In genomic region chr6:39791850-39792500, GRCh38 we compare ENCODE assay signal across 8 cellular contexts. TPM values are rescaled to one million over a fixed set of nuclear protein-coding genes. Genes with fewer than 3 reads are reported as not detected.
DNase-seq lines count a peak whose midpoint lies in the region; ATAC-seq and TF ChIP-seq lines count a peak whose summit lies in the region.

DAAM2 (plus strand) TSS chr6:39792376; CDS start chr6:39856303, 63,927 bp downstream.

- H3K4me3 Mint-ChIP-seq in activated T-helper 1 cell treated with anti-CD3 and anti-CD28 coated beads, Interleukin-12 subunit alpha, Interleukin-12 subunit beta, Interleukin-2, Interleukin-4 antibody, amounts not matched to agents 30 ng/mL and 10 ng/mL and 1 ng/mL, durations not matched to agents 14 hours and 24 hours and 36 hours, result no peak within 1 kb of the TSS
- no peak within 1 kb of the TSS for H3K4me3 Mint-ChIP-seq in natural killer cell

- no peaks in the 10 kb centered on the region for H3K9me3 ChIP-seq in right lobe of liver

- intact Hi-C loops in right lobe of liver (cut with DNase I), result no loop called here
- intact Hi-C loops in activated T-helper 1 cell treated with anti-CD3 and anti-CD28 coated beads, Interleukin-12 subunit alpha, Interleukin-12 subunit beta, Interleukin-2, Interleukin-4 antibody, amounts not matched to agents 30 ng/mL and 10 ng/mL and 1 ng/mL, durations not matched to agents 14 hours and 24 hours and 36 hours (cut with micrococcal nuclease), result no loop called here
- intact Hi-C loops in natural killer cell (cut with micrococcal nuclease), result no loop called here

- no peaks in the 10 kb centered on the region for H3K27me3 ChIP-seq in right lobe of liver

- peaks cover 0 to 5% (median 2%) of the 10 kb centered on the region in 4 donors for H3K4me1 ChIP-seq in right lobe of liver

- no peak within 1 kb of the TSS for H3K27ac Mint-ChIP-seq in activated T-helper 1 cell treated with anti-CD3 and anti-CD28 coated beads, Interleukin-12 subunit alpha, Interleukin-12 subunit beta, Interleukin-2, Interleukin-4 antibody, amounts not matched to agents 30 ng/mL and 10 ng/mL and 1 ng/mL, durations not matched to agents 14 hours and 24 hours and 36 hours
- H3K27ac Mint-ChIP-seq in natural killer cell, result no peak within 1 kb of the TSS

- no peaks in the 10 kb centered on the region for H3K4me1 Mint-ChIP-seq in activated T-helper 1 cell treated with anti-CD3 and anti-CD28 coated beads, Interleukin-12 subunit alpha, Interleukin-12 subunit beta, Interleukin-2, Interleukin-4 antibody, amounts not matched to agents 30 ng/mL and 10 ng/mL and 1 ng/mL, durations not matched to agents 14 hours and 24 hours and 36 hours (ENCODE audit: low read depth)
- no peaks in the 10 kb centered on the region for H3K4me1 Mint-ChIP-seq in natural killer cell

- peak; percentile 51 for TF ChIP-seq POLR2A in right lobe of liver (IDR thresholded peaks at IDR 0.05)

- TF ChIP-seq CTCF in right lobe of liver (IDR thresholded peaks at IDR 0.05) (peak in 3 of 4 donors; percentile 17 to 36 (median 18)), natural killer cell (IDR thresholded peaks at IDR 0.05) (no peak)

- peak; percentile 83 to 88 (median 85) for ATAC-seq in right lobe of liver
- no peak for ATAC-seq in GM21723 (IDR thresholded peaks at IDR 0.05; ENCODE audit: unreplicated experiment)
- ATAC-seq in natural killer cell, result no peak

- peak within 1 kb of the TSS in 2 of 3 donors; percentile 13 to 33 for H3K27ac ChIP-seq in right lobe of liver

- H3K27me3 Mint-ChIP-seq in activated T-helper 1 cell treated with anti-CD3 and anti-CD28 coated beads, Interleukin-12 subunit alpha, Interleukin-12 subunit beta, Interleukin-2, Interleukin-4 antibody, amounts not matched to agents 30 ng/mL and 10 ng/mL and 1 ng/mL, durations not matched to agents 14 hours and 24 hours and 36 hours (ENCODE audit: insufficient read depth), result peaks cover 46% of the 10 kb centered on the region
- H3K27me3 Mint-ChIP-seq in natural killer cell (ENCODE audit: low read depth in 2 of 2), result peaks cover 44 to 80% of the 10 kb centered on the region in 2 donors

- peak; percentile 5 for DNase-seq in stimulated activated CD4-positive, alpha-beta T cell treated with anti-CD3 and anti-CD28 coated beads, Interleukin-15, amount 100 ng/mL, for 24 hours
- no peak for DNase-seq in stimulated activated CD4-positive, alpha-beta T cell treated with anti-CD3 and anti-CD28 coated beads, Interleukin-4, amount 100 ng/mL, for 1 hour
- DNase-seq in dermis blood vessel endothelial cell, result peak; percentile 22
- peak; percentile 48 to 67 (median 65) for DNase-seq in right lobe of liver
- DNase-seq in superior temporal gyrus (ENCODE audit: extremely low spot score), result peak; percentile 65
- no peak for DNase-seq in activated T-helper 1 cell treated with anti-CD3 and anti-CD28 coated beads, Interleukin-12 subunit alpha, Interleukin-12 subunit beta, Interleukin-2, Interleukin-4 antibody, amounts not matched to agents 30 ng/mL and 10 ng/mL and 1 ng/mL, durations not matched to agents 14 hours and 24 hours and 36 hours (ENCODE audit: low spot score)
- DNase-seq in natural killer cell, result no peak

- H3K36me3 ChIP-seq in right lobe of liver, result no peaks in the 10 kb centered on the region

- 15% methylated on average over 18 of the region's 51 CpGs for WGBS in right lobe of liver (ENCODE audit: insufficient coverage, low coverage, low lambda C conversion rate, missing lambda C conversion rate)

- no peaks in the 10 kb centered on the region for H3K36me3 Mint-ChIP-seq in activated T-helper 1 cell treated with anti-CD3 and anti-CD28 coated beads, Interleukin-12 subunit alpha, Interleukin-12 subunit beta, Interleukin-2, Interleukin-4 antibody, amounts not matched to agents 30 ng/mL and 10 ng/mL and 1 ng/mL, durations not matched to agents 14 hours and 24 hours and 36 hours (ENCODE audit: low read depth)
- H3K36me3 Mint-ChIP-seq in natural killer cell, result no peaks in the 10 kb centered on the region

- no peaks in the 10 kb centered on the region for H3K9me3 Mint-ChIP-seq in activated T-helper 1 cell treated with anti-CD3 and anti-CD28 coated beads, Interleukin-12 subunit alpha, Interleukin-12 subunit beta, Interleukin-2, Interleukin-4 antibody, amounts not matched to agents 30 ng/mL and 10 ng/mL and 1 ng/mL, durations not matched to agents 14 hours and 24 hours and 36 hours
- H3K9me3 Mint-ChIP-seq in natural killer cell, result no peaks in the 10 kb centered on the region

- peak within 1 kb of the TSS; percentile 49 to 61 (median 53) for H3K4me3 ChIP-seq in right lobe of liver

RNA-seq across cellular contexts. Expression of gene DAAM2, which starts in this region (rescaled TPM):
- 0.14 and 0.34 TPM in 2 replicates for total RNA-seq in dermis blood vessel endothelial cell
- 1 to 10 TPM; 1.6 to 9.8 (median 4.7) TPM for total RNA-seq in right lobe of liver
- not detected in 2 replicates for total RNA-seq in activated T-helper 1 cell treated with anti-CD3 and anti-CD28 coated beads, Interleukin-12 subunit alpha, Interleukin-12 subunit beta, Interleukin-2, Interleukin-4 antibody, amounts not matched to agents 30 ng/mL and 10 ng/mL and 1 ng/mL, durations not matched to agents 14 hours and 24 hours and 36 hours
- total RNA-seq in natural killer cell, result not detected

Comparison
In these comparisons a context has a peak if more than half of its experiments do, and no peak if none do; other contexts are left out.
1. DNase-seq: peak in stimulated activated CD4-positive, alpha-beta T cell treated with anti-CD3 and anti-CD28 coated beads, Interleukin-15, amount 100 ng/mL, for 24 hours (single experiment), right lobe of liver (3 of 3) and superior temporal gyrus (single experiment); none in stimulated activated CD4-positive, alpha-beta T cell treated with anti-CD3 and anti-CD28 coated beads, Interleukin-4, amount 100 ng/mL, for 1 hour (single experiment), activated T-helper 1 cell treated with anti-CD3 and anti-CD28 coated beads, Interleukin-12 subunit alpha, Interleukin-12 subunit beta, Interleukin-2, Interleukin-4 antibody, amounts not matched to agents 30 ng/mL and 10 ng/mL and 1 ng/mL, durations not matched to agents 14 hours and 24 hours and 36 hours (single experiment) and natural killer cell (single experiment).
2. Peak in DNase-seq in dermis blood vessel endothelial cell; RNA of the gene not detected or under 1 TPM.
3. ATAC-seq: peak in right lobe of liver (4 of 4); none in GM21723 (single experiment) and natural killer cell (0 of 3).